Comparison of ENCODE assay signal across 11 cellular contexts in the genomic region with DNA sequence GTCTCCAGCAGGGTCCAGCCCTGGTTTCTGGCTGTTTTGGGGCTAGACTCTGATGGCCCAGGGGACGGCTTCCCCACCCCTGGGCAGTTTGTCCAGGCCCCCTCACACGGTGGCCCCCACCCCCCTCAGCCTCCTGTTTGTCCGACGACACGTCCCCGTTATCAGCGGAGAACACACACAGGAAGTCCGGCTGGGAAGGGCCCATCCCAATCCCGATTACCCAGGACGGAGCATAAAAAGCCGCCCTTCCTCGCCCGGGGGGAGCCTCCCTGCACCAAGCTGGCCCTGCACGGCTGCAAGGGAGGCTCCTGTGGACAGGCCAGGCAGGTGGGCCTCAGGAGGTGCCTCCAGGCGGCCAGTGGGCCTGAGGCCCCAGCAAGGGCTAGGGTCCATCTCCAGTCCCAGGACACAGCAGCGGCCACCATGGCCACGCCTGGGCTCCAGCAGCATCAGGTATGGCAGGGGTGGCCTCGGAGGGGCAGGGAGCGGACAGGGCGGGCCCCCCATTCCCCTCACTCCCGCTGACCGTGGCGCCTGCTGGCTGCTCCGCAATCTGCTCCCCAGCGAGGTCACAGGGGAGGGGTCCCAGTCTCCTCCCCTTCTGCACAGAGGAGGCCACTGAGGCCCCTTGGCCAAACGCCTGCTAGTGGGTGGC. TPM values are rescaled to one million over a fixed set of nuclear protein-coding genes. Genes with fewer than 3 reads are reported as not detected.
A peak's percentile ranks its signal among the peaks of the same experiment; 100 is the strongest.
DNase-seq lines count a peak whose midpoint lies in the region; ATAC-seq and TF ChIP-seq lines count a peak whose summit lies in the region.
"Had no signal": no experiment of that assay in that cellular context is flagged by ENCODE, and none has a peak within 500 bp of the region (broad histone marks: within the 10 kb centered on the region; RNA-seq: fewer than 3 reads in every experiment).

A gene (plus strand): TSS at position 261 of the 655 bp plus-strand sequence. CDS start 5,367 bp downstream, outside the sequence.

- no peak within 1 kb of the TSS for H3K4me2 ChIP-seq in HCT116 (ENCODE audit: low read length)

- H2AFZ ChIP-seq in HCT116 (ENCODE audit: low read depth, low read length, poor library complexity, severe bottlenecking), result no peak within 1 kb of the TSS

- intact Hi-C loops in HCT116 (cut with micrococcal nuclease) (no loop called here), lower leg skin (cut with DNase I; ENCODE audit: low total_unique reads) (no loop called here)

- no peaks in the 10 kb centered on the region for H4K20me1 ChIP-seq in HCT116 (ENCODE audit: insufficient read depth)

- POLR2A ChIA-PET in HCT116 (lab: Charles Lee), result no interaction called here

- H3K4me3 ChIP-seq in HCT116 (replicated peaks in 1 of 2; ENCODE audit: low read depth in 1 of 2, low read length in 2 of 2), result no peak within 1 kb of the TSS
- H3K4me3 ChIP-seq in lower leg skin (ENCODE audit: low read depth, poor library complexity, severe bottlenecking), result peak within 1 kb of the TSS; percentile 23
- peak within 1 kb of the TSS; percentile 42 to 92 (median 71) for H3K4me3 ChIP-seq in subcutaneous abdominal adipose tissue (ENCODE audit: low read depth in 1 of 5, low read length in 5 of 5)

- H3K27me3 ChIP-seq in HCT116 (ENCODE audit: insufficient read depth, low read length) (no peaks in the 10 kb centered on the region), subcutaneous abdominal adipose tissue (ENCODE audit: control insufficient read depth in 5 of 5, insufficient read depth in 4 of 5, low read length in 5 of 5) (peaks cover 0 to 27% (median 9%) of the 10 kb centered on the region in 5 donors)

- H3K4me1 ChIP-seq in HCT116 (ENCODE audit: control insufficient read depth in 1 of 2, insufficient read depth in 2 of 2, low read length in 2 of 2), result peaks cover 0 to 14% of the 10 kb centered on the region in 2 experiments; a peak in 1 of 4 replicates
- H3K4me1 ChIP-seq in subcutaneous abdominal adipose tissue (ENCODE audit: control insufficient read depth in 5 of 5, insufficient read depth in 5 of 5, low read length in 5 of 5), result peaks cover 0 to 61% (median 29%) of the 10 kb centered on the region in 5 donors

- DNase-seq in HCT116 (ENCODE audit: low read depth, low spot score), result no peak
- DNase-seq in dermis microvascular lymphatic vessel endothelial cell (ENCODE audit: low read depth in 2 of 2), result peak; percentile 93 to 94
- no peak for DNase-seq in lower leg skin (ENCODE audit: low spot score in 2 of 2)
- DNase-seq in AG08395 (ENCODE audit: low spot score), result no peak
- no peak for DNase-seq in DMS79 treated with DMSO at 0.1 percent for 48 hours (lab: John Stamatoyannopoulos, UW)
- DNase-seq: activated naive CD4-positive, alpha-beta T cell treated with anti-CD3 and anti-CD28 coated beads, Interleukin-2, amount 50 U/mL, for 16 hours; KBM-7; NCI-H524 had no signal

- no peak within 1 kb of the TSS for H3K9ac ChIP-seq in HCT116 (ENCODE audit: low read length)
- H3K9ac ChIP-seq in subcutaneous abdominal adipose tissue (ENCODE audit: low read length in 5 of 5), result peak within 1 kb of the TSS in 4 of 5 donors; percentile 35 to 83 (median 57)

- TF ChIP-seq POLR2A in HCT116 (IDR thresholded peaks at IDR 0.05; ENCODE audit: borderline replicate concordance, extremely low read depth, insufficient read depth, insufficient read length) (no peak), lower leg skin (IDR thresholded peaks at IDR 0.05) (no peak), GM18505 (IDR thresholded peaks at IDR 0.05; ENCODE audit: borderline replicate concordance, extremely low read depth, insufficient read depth, insufficient read length) (no peak)

- TF ChIP-seq RAD21 in HCT116 (IDR thresholded peaks at IDR 0.05; ENCODE audit: low read depth), result no peak

- TF ChIP-seq CTCF in HCT116 (IDR thresholded peaks at IDR 0.05 in 2 of 3, conservative IDR thresholded peaks at IDR 0.05 in 1 of 3; ENCODE audit: borderline replicate concordance in 1 of 3, insufficient read depth in 1 of 3, low read depth in 2 of 3, low read length in 2 of 3), result no peak
- no peak for TF ChIP-seq CTCF in lower leg skin (IDR thresholded peaks at IDR 0.05)

- H3K9me2 ChIP-seq in HCT116 (ENCODE audit: insufficient read depth), result no peaks in the 10 kb centered on the region

- H3K9me3 ChIP-seq in HCT116 (ENCODE audit: control insufficient read depth in 1 of 2, insufficient read depth in 1 of 2, low read depth in 1 of 2, low read length in 2 of 2) (no peaks in the 10 kb centered on the region), subcutaneous abdominal adipose tissue (ENCODE audit: control insufficient read depth in 5 of 5, low read length in 5 of 5) (no peaks in the 10 kb centered on the region)

- RAD21 ChIA-PET in HCT116 (lab: Charles Lee; ENCODE audit: low non-redundant PET in 1 of 2, low total read pairs in 2 of 2, uncharacterized antibody in 2 of 2, unreplicated experiment in 2 of 2), result no interaction called here

- CTCF ChIA-PET in HCT116 (lab: Charles Lee), result no interaction called here

- ATAC-seq in HCT116 (no peak), HG03571 (IDR thresholded peaks at IDR 0.05; ENCODE audit: unreplicated experiment) (no peak), GM18505 (IDR thresholded peaks at IDR 0.05; ENCODE audit: unreplicated experiment) (no peak)

- H3K36me3 ChIP-seq in HCT116 (ENCODE audit: control insufficient read depth in 1 of 2, insufficient read depth in 2 of 2, low read length in 2 of 2) (no peaks in the 10 kb centered on the region), subcutaneous abdominal adipose tissue (ENCODE audit: control insufficient read depth in 5 of 5, insufficient read depth in 5 of 5, low read length in 5 of 5) (peaks cover 0 to 19% (median 7%) of the 10 kb centered on the region in 5 donors)

- no peak within 1 kb of the TSS for H3K27ac ChIP-seq in HCT116 (ENCODE audit: low read depth, low read length)
- peak within 1 kb of the TSS; percentile 90 for H3K27ac ChIP-seq in subcutaneous abdominal adipose tissue (ENCODE audit: low read depth, low read length)

- no TSS peak for BruUV-seq in HCT116 (replicated peaks; lab: Mats Ljungman, UMichigan)

- H3K79me2 ChIP-seq in HCT116 (ENCODE audit: insufficient read depth, low read length), result no peaks in the 10 kb centered on the region

- 76 to 84% methylated on average over 8 to 21 of the region's 26 CpGs for WGBS in lower leg skin, 2 donors

TF ChIP-seq in HCT116, 20 proteins besides CTCF, POLR2A, EP300 and RAD21:
- TF ChIP-seq, protein P1, sequence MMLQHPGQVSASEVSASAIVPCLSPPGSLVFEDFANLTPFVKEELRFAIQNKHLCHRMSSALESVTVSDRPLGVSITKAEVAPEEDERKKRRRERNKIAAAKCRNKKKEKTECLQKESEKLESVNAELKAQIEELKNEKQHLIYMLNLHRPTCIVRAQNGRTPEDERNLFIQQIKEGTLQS (IDR thresholded peaks at IDR 0.05), result no peak
- TF ChIP-seq POLR2AphosphoS5 (IDR thresholded peaks at IDR 0.05; ENCODE audit: low read depth, low read length), result no peak
TF ChIP-seq in HCT116: peak in this region for 0.

RNA-seq across cellular contexts. Expression of the gene that starts here (rescaled TPM):
- 82.0 TPM for total RNA-seq in HCT116 (2021; ENCODE audit: unreplicated experiment)
- polyA plus RNA-seq in HCT116 (2012), result 87.5 and 89.7 TPM in 2 replicates
- 330 and 460 TPM in 2 replicates for total RNA-seq in dermis microvascular lymphatic vessel endothelial cell
- total RNA-seq in lower leg skin, result 10 to 100 TPM; 27.8 to 62.2 (median 46.2) TPM

Comparison
In these comparisons a context has a peak if more than half of its experiments do, and no peak if none do; other contexts are left out.
1. DNase-seq: peak in dermis microvascular lymphatic vessel endothelial cell (2 of 2); none in HCT116 (single experiment), lower leg skin (0 of 2), AG08395 (single experiment) and DMS79 treated with DMSO at 0.1 percent for 48 hours (single experiment).
2. H3K4me3 ChIP-seq: peak in lower leg skin (single experiment) and subcutaneous abdominal adipose tissue (5 of 5); none in HCT116 (0 of 2).